26 cellular contexts compared by ENCODE assay signal in genomic region chr3:16784958-16785357, GRCh38.
"Had no signal": no experiment of that assay in that cellular context is flagged by ENCODE, and none has a peak within 500 bp of the region (broad histone marks: within the 10 kb centered on the region; RNA-seq: fewer than 3 reads in every experiment).

No MANE protein-coding gene starts in this region.

- H3K27ac ChIP-seq: stomach, suprapubic skin, testis, thoracic aorta, thyroid gland, tibial artery, tibial nerve, transverse colon, upper lobe of left lung, upper lobe of right lung, uterus, vagina had no signal

- H3K27me3 ChIP-seq: stomach, suprapubic skin, testis, thyroid gland, tibial artery, tibial nerve, transverse colon, upper lobe of left lung, upper lobe of right lung, uterus, vagina had no signal

- H3K4me1 ChIP-seq: suprapubic skin, thyroid gland, tibial artery, upper lobe of left lung, upper lobe of right lung, uterus, vagina had no signal

- H3K36me3 ChIP-seq: stomach, suprapubic skin, thoracic aorta, thyroid gland, tibial artery, tibial nerve, transverse colon, upper lobe of left lung, upper lobe of right lung, uterus, vagina had no signal

- H3K9me3 ChIP-seq: stomach, suprapubic skin, testis, thoracic aorta, thyroid gland, tibial artery, tibial nerve, transverse colon, upper lobe of left lung, upper lobe of right lung, uterus, vagina had no signal

- ATAC-seq: stimulated activated effector memory CD8-positive, alpha-beta T cell treated with anti-CD3 and anti-CD28 coated beads, Interleukin-12 subunit alpha, Interleukin-12 subunit beta, amount 100 ng/mL, for 72 hours; stimulated activated memory B cell treated with anti-CD40 and anti-IgM and Interleukin-4, amounts not matched to agents 10 μg/mL and 1 μg/mL and 100 μg/mL, for 72 hours; stimulated activated naive B cell treated with anti-CD40 and anti-IgM and Interleukin-4, amounts not matched to agents 10 μg/mL and 1 μg/mL and 100 μg/mL, for 72 hours; stimulated activated naive CD8-positive, alpha-beta T cell treated with anti-CD3 and anti-CD28 coated beads, Interleukin-15, amount 100 ng/mL, for 72 hours; stimulated activated naive CD8-positive, alpha-beta T cell treated with anti-CD3 and anti-CD28 coated beads, Interleukin-15, Interleukin-2, amounts not matched to agents 100 U/mL and 50 U/mL, for 24 hours; upper lobe of right lung had no signal

- DNase-seq: stimulated activated CD4-positive, alpha-beta T cell treated with anti-CD3 and anti-CD28 coated beads, Interleukin-2, amount 100 ng/mL, for 48 hours; stimulated activated CD4-positive, alpha-beta T cell treated with anti-CD3 and anti-CD28 coated beads, Interleukin-4, amount 100 ng/mL, for 1 hour; stimulated activated CD4-positive, alpha-beta T cell treated with anti-CD3 and anti-CD28 coated beads, Interleukin-4, amount 100 ng/mL, for 24 hours; stimulated activated CD4-positive, alpha-beta T cell treated with anti-CD3 and anti-CD28 coated beads, Interleukin-4, amount 100 ng/mL, for 4 hours; stimulated activated CD8-positive, alpha-beta memory T cell treated with anti-CD3 and anti-CD28 coated beads, Interleukin-4, amount 100 ng/mL, for 48 hours; stimulated activated naive B cell treated with anti-CD40 and anti-IgM and Interleukin-4, amounts not matched to agents 10 μg/mL and 1 μg/mL and 100 μg/mL, for 72 hours; stimulated activated naive CD4-positive, alpha-beta T cell; stimulated activated naive CD4-positive, alpha-beta T cell treated with Interleukin-2 at 50 U/mL for 16 hours; stimulated activated naive CD8-positive, alpha-beta T cell treated with anti-CD3 and anti-CD28 coated beads, Interleukin-15, amount 100 ng/mL, for 72 hours; stimulated activated naive CD8-positive, alpha-beta T cell treated with anti-CD3 and anti-CD28 coated beads, Interleukin-15, Interleukin-2, amounts not matched to agents 100 U/mL and 50 U/mL, for 24 hours; stomach; substantia nigra; testis; thyroid gland; tibial artery; transverse colon; upper lobe of left lung; upper lobe of right lung; uterus had no signal

- FAIRE-seq: urothelium cell line had no signal

- H3K4me3 ChIP-seq: stomach, suprapubic skin, testis, thoracic aorta, thyroid gland, tibial artery, tibial nerve, transverse colon, upper lobe of left lung, upper lobe of right lung, uterus, vagina had no signal
